ENCODE assay signal across 8 cellular contexts in the genomic region with DNA sequence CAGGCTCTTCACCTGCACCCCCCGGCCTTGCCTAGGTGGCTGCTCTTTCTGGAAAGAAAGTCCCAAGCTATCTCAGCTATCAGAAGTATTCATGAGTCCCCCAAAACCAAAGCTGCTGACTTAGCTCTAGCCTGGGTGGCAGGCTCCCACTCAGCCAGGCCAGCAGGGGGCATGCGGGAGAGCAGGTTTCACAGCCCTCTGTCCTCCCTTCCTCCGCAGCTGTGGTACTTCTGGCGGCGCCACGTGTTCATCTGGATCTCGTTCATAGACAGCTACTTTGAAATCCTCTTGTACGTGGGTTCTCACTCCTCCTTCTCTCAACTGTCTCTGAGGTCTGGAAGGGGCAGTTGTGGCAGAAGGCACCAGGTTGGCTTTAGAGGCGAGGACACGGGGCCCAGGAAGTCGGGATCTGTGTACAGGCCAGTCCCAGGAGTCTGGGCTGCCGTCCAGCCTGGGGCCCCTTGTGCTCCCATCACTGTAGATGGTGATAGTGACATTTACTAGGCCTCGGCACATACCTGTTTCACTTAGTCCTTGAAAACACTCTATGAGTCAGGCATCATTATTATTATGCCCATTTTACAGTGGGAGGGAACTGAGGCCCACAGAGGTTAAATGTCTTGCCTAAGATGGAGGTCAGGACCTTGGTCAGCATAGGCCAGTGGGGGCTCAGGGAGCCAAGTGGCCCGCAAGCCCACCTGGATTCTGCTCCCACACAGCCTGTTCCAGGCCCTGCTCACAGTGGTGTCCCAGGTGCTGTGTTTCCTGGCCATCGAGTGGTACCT. TPM values are rescaled to one million over a fixed set of nuclear protein-coding genes. Genes with fewer than 3 reads are reported as not detected.
A peak's percentile ranks its signal among the peaks of the same experiment; 100 is the strongest.
DNase-seq lines count a peak whose midpoint lies in the region; ATAC-seq and TF ChIP-seq lines count a peak whose summit lies in the region.

No MANE protein-coding gene starts in this region.

- H3K9me3 ChIP-seq in DND-41 (ENCODE audit: insufficient read depth, low read length, severe bottlenecking) (no peaks in the 10 kb centered on the region), KOPT-K1 (ENCODE audit: insufficient read depth, low read length, poor library complexity, severe bottlenecking) (no peaks in the 10 kb centered on the region), trophoblast cell (ENCODE audit: insufficient read depth, low read depth, low read length) (peaks cover 5% of the 10 kb centered on the region)

- H3K27ac ChIP-seq in DND-41 (ENCODE audit: low read length) = no peak overlapping the region
- H3K27ac ChIP-seq in KOPT-K1 (ENCODE audit: low read depth, low read length, poor library complexity, severe bottlenecking) = peak overlapping the region; percentile 15
- H3K27ac ChIP-seq in trophoblast cell (ENCODE audit: low read depth, low read length) = no peak overlapping the region

- H3K4me1 ChIP-seq in DND-41 (ENCODE audit: insufficient read depth, low read length) = no peaks in the 10 kb centered on the region
- peaks cover 0 to 1% of the 10 kb centered on the region in 2 experiments for H3K4me1 ChIP-seq in trophoblast cell (ENCODE audit: control insufficient read depth in 1 of 2, insufficient read depth in 2 of 2, low read length in 2 of 2)

- no peaks in the 10 kb centered on the region for H3K79me2 ChIP-seq in DND-41 (ENCODE audit: insufficient read depth, low read length)
- no peaks in the 10 kb centered on the region for H3K79me2 ChIP-seq in trophoblast cell (ENCODE audit: control insufficient read depth, insufficient read depth, low read length, poor library complexity)

- no peak overlapping the region for H3K18ac ChIP-seq in trophoblast cell (ENCODE audit: low read length)

- H2AFZ ChIP-seq in DND-41 (ENCODE audit: low read depth, low read length) (no peak overlapping the region), trophoblast cell (ENCODE audit: insufficient read depth, low read length, poor library complexity) (no peak overlapping the region)

- H3K27ac Mint-ChIP-seq in activated CD4-positive, alpha-beta T cell treated with anti-CD3 and anti-CD28 coated beads, Interleukin-2, amount 10 ng/mL, durations not matched to agents 7 days and 5 days = no peak overlapping the region

- no CpG with 5 or more reads among the region's 15 CpGs for WGBS in trophoblast cell (ENCODE audit: extremely low coverage, insufficient coverage, insufficient read length)

- H4K20me1 ChIP-seq in DND-41 (ENCODE audit: insufficient read depth, low read length) = peaks cover 2% of the 10 kb centered on the region; the same call in 1 of the 2 replicates

- TF ChIP-seq CTCF in DND-41 (IDR thresholded peaks at IDR 0.05; ENCODE audit: borderline replicate concordance, extremely low read depth, low read length, poor library complexity, severe bottlenecking) (peak; percentile 66), fibroblast of pulmonary artery (IDR thresholded peaks at IDR 0.05; ENCODE audit: low read length, missing control alignments) (peak; percentile 73)

- peaks cover 42% of the 10 kb centered on the region for H3K36me3 Mint-ChIP-seq in activated CD4-positive, alpha-beta T cell treated with anti-CD3 and anti-CD28 coated beads, Interleukin-2, amount 10 ng/mL, durations not matched to agents 7 days and 5 days (ENCODE audit: low read depth)

- DNase-seq in DND-41 (peak; percentile 49), fibroblast of pulmonary artery (ENCODE audit: low read depth) (peak; percentile 63), trophoblast cell (peak; percentile 29 to 55), NCI-H69 (lab: John Stamatoyannopoulos, UW) (no peak)
- peak; percentile 42 for DNase-seq in activated CD4-positive, alpha-beta T cell treated with anti-CD3 and anti-CD28 coated beads, Interleukin-2, amount 10 ng/mL, durations not matched to agents 7 days and 5 days

- H3K9me3 Mint-ChIP-seq in activated CD4-positive, alpha-beta T cell treated with anti-CD3 and anti-CD28 coated beads, Interleukin-2, amount 10 ng/mL, durations not matched to agents 7 days and 5 days = no peaks in the 10 kb centered on the region

- H2BK5ac ChIP-seq in trophoblast cell (ENCODE audit: low read depth, low read length, poor library complexity) = no peak overlapping the region

- H3K23ac ChIP-seq in trophoblast cell (ENCODE audit: low read length) = no peak overlapping the region

- H3K4me3 ChIP-seq in DND-41 (ENCODE audit: low read depth in 1 of 2, low read length in 2 of 2) (no peak overlapping the region), fibroblast of pulmonary artery (replicated peaks; ENCODE audit: low read depth, low read length) (no peak overlapping the region), trophoblast cell (ENCODE audit: low read depth, low read length) (no peak overlapping the region)

- POLR2A ChIA-PET in activated CD4-positive, alpha-beta T cell treated with anti-CD3 and anti-CD28 coated beads, Interleukin-2, amount 10 ng/mL, durations not matched to agents 7 days and 5 days (lab: Charles Lee) = no interaction called here

- CTCF ChIA-PET in activated CD4-positive, alpha-beta T cell treated with anti-CD3 and anti-CD28 coated beads, Interleukin-2, amount 10 ng/mL, durations not matched to agents 7 days and 5 days (lab: Charles Lee) = interaction anchor here (0.7 to 2.9 kb wide), 6 partner anchors 9 to 45 kb away, joined by 3 to 17 read pairs (median 4); a partner anchor contains a TSS

- no peak overlapping the region for H2BK120ac ChIP-seq in trophoblast cell (ENCODE audit: insufficient read depth, low read length, poor library complexity)

- no peaks in the 10 kb centered on the region for H3K4me1 Mint-ChIP-seq in activated CD4-positive, alpha-beta T cell treated with anti-CD3 and anti-CD28 coated beads, Interleukin-2, amount 10 ng/mL, durations not matched to agents 7 days and 5 days

- ATAC-seq in DND-41 (ENCODE audit: insufficient read depth, low read depth) = peak; percentile 76
- no peak for ATAC-seq in GM21717 (IDR thresholded peaks at IDR 0.05; ENCODE audit: unreplicated experiment)
- ATAC-seq in HG03139 (IDR thresholded peaks at IDR 0.05; ENCODE audit: unreplicated experiment) = no peak

- peak overlapping the region; percentile 5 for H4K8ac ChIP-seq in trophoblast cell (ENCODE audit: low read depth, low read length)

- H3K4me2 ChIP-seq in DND-41 (ENCODE audit: insufficient read depth, low read length) = no peak overlapping the region
- H3K4me2 ChIP-seq in trophoblast cell (ENCODE audit: low read length) = no peak overlapping the region

- no peak overlapping the region for H4K91ac ChIP-seq in trophoblast cell (ENCODE audit: low read depth, low read length)

- no peak overlapping the region for H3K14ac ChIP-seq in trophoblast cell (ENCODE audit: low read length)

- H4K12ac ChIP-seq in trophoblast cell (ENCODE audit: low read depth, low read length) = no peak overlapping the region

- H3K27me3 Mint-ChIP-seq in activated CD4-positive, alpha-beta T cell treated with anti-CD3 and anti-CD28 coated beads, Interleukin-2, amount 10 ng/mL, durations not matched to agents 7 days and 5 days = no peaks in the 10 kb centered on the region

- H3K9ac ChIP-seq in DND-41 (ENCODE audit: low read depth, low read length) (no peak overlapping the region), trophoblast cell (ENCODE audit: low read length) (no peak overlapping the region)

- H3K27me3 ChIP-seq in DND-41 (ENCODE audit: insufficient read depth, low read length, poor library complexity) = no peaks in the 10 kb centered on the region
- no peaks in the 10 kb centered on the region for H3K27me3 ChIP-seq in trophoblast cell (ENCODE audit: insufficient read depth, low read length)

- peaks cover 48% of the 10 kb centered on the region for H3K36me3 ChIP-seq in DND-41 (ENCODE audit: insufficient read depth, low read length)
- peaks cover 57% of the 10 kb centered on the region for H3K36me3 ChIP-seq in KOPT-K1 (ENCODE audit: insufficient read depth, low read length)
- peaks cover 0 to 16% of the 10 kb centered on the region in 2 experiments for H3K36me3 ChIP-seq in trophoblast cell (ENCODE audit: control insufficient read depth in 1 of 2, insufficient read depth in 2 of 2, low read length in 2 of 2)

- H2BK12ac ChIP-seq in trophoblast cell (ENCODE audit: low read length) = no peak overlapping the region

- H2AK5ac ChIP-seq in trophoblast cell (ENCODE audit: low read length) = no peak overlapping the region

- no peak overlapping the region for H3K4ac ChIP-seq in trophoblast cell (ENCODE audit: low read depth, low read length)

- no peaks in the 10 kb centered on the region for H3K79me1 ChIP-seq in trophoblast cell (ENCODE audit: low read length)

- no peak overlapping the region for H3K4me3 Mint-ChIP-seq in activated CD4-positive, alpha-beta T cell treated with anti-CD3 and anti-CD28 coated beads, Interleukin-2, amount 10 ng/mL, durations not matched to agents 7 days and 5 days

RNA-seq across cellular contexts. Expression of a gene that starts 12.9 kb away (rescaled TPM):
- 100 to 1,000 TPM; 114 to 134 TPM for total RNA-seq in activated CD4-positive, alpha-beta T cell treated with anti-CD3 and anti-CD28 coated beads, Interleukin-2, amount 10 ng/mL, durations not matched to agents 7 days and 5 days
- polyA plus RNA-seq in trophoblast cell (2013) = 202 and 233 TPM in 2 replicates

RNA-seq across cellular contexts. Expression of a gene that starts 47.4 kb away (rescaled TPM):
- 1,000 to 10,000 TPM; 1,415 to 1,539 TPM for total RNA-seq in activated CD4-positive, alpha-beta T cell treated with anti-CD3 and anti-CD28 coated beads, Interleukin-2, amount 10 ng/mL, durations not matched to agents 7 days and 5 days
- polyA plus RNA-seq in trophoblast cell (2013) = 2,269 and 2,298 TPM in 2 replicates
